Comparison of ENCODE assay signal across 22 cellular contexts in genomic region chr14:103472939-103473338, GRCh38. TPM values are rescaled to one million over a fixed set of nuclear protein-coding genes. Genes with fewer than 3 reads are reported as not detected.
DNase-seq lines count a peak whose midpoint lies in the region; ATAC-seq, FAIRE-seq and TF ChIP-seq lines count a peak whose summit lies in the region.
"Had no signal": no experiment of that assay in that cellular context is flagged by ENCODE, and none has a peak within 500 bp of the region (broad histone marks: within the 10 kb centered on the region; RNA-seq: fewer than 3 reads in every experiment).

No MANE protein-coding gene starts in this region.

- H3K4me3 Mint-ChIP-seq in stimulated activated naive CD8-positive, alpha-beta T cell treated with anti-CD3 and anti-CD28 coated beads, Interleukin-15, Interleukin-2, amounts not matched to agents 100 ng/mL and 50 ng/mL, for 24 hours = no peak overlapping the region
- no peak overlapping the region for H3K4me3 Mint-ChIP-seq in astrocyte (ENCODE audit: unreplicated experiment)
- no peak overlapping the region for H3K4me3 Mint-ChIP-seq in memory B cell
- H3K4me3 Mint-ChIP-seq in T-helper 2 cell treated with Interferon-gamma antibody and Interleukin-4, amounts not matched to agents 5 μg/mL and 100 μg/mL, for 36 hours = no peak overlapping the region
- H3K4me3 Mint-ChIP-seq: dendritic cell treated with granulocyte-macrophage colony-stimulating factor and Interleukin-4, amounts not matched to agents 40 ng/mL and 50 ng/mL, for 4 days; T-helper 17 cell had no signal

- H3K4me1 Mint-ChIP-seq in stimulated activated naive CD8-positive, alpha-beta T cell treated with anti-CD3 and anti-CD28 coated beads, Interleukin-15, Interleukin-2, amounts not matched to agents 100 ng/mL and 50 ng/mL, for 24 hours (ENCODE audit: low read depth) = no peaks in the 10 kb centered on the region
- H3K4me1 Mint-ChIP-seq in astrocyte (ENCODE audit: low read depth, unreplicated experiment) (peaks cover 8% of the 10 kb centered on the region), memory B cell (no peaks in the 10 kb centered on the region)
- H3K4me1 Mint-ChIP-seq in T-helper 2 cell treated with Interferon-gamma antibody and Interleukin-4, amounts not matched to agents 5 μg/mL and 100 μg/mL, for 36 hours (ENCODE audit: low read depth) = no peaks in the 10 kb centered on the region

- ATAC-seq in stimulated activated naive CD8-positive, alpha-beta T cell treated with anti-CD3 and anti-CD28 coated beads, Interleukin-15, Interleukin-2, amounts not matched to agents 100 U/mL and 50 U/mL, for 24 hours = no peak
- ATAC-seq in memory B cell (ENCODE audit: low read depth) = no peak
- no peak for ATAC-seq in GM18870 (IDR thresholded peaks at IDR 0.05; ENCODE audit: unreplicated experiment)
- ATAC-seq: psoas muscle, T-helper 17 cell had no signal

- H3K27me3 Mint-ChIP-seq in stimulated activated naive CD8-positive, alpha-beta T cell treated with anti-CD3 and anti-CD28 coated beads, Interleukin-15, Interleukin-2, amounts not matched to agents 100 ng/mL and 50 ng/mL, for 24 hours = no peaks in the 10 kb centered on the region
- H3K27me3 Mint-ChIP-seq in astrocyte (ENCODE audit: low read depth, unreplicated experiment) (no peaks in the 10 kb centered on the region), memory B cell (no peaks in the 10 kb centered on the region)
- no peaks in the 10 kb centered on the region for H3K27me3 Mint-ChIP-seq in T-helper 2 cell treated with Interferon-gamma antibody and Interleukin-4, amounts not matched to agents 5 μg/mL and 100 μg/mL, for 36 hours (ENCODE audit: low read depth)
- H3K27me3 Mint-ChIP-seq: dendritic cell treated with granulocyte-macrophage colony-stimulating factor and Interleukin-4, amounts not matched to agents 40 ng/mL and 50 ng/mL, for 4 days; T-helper 17 cell had no signal

- no peak for FAIRE-seq in astrocyte (lab: Jason Lieb, UNC)

- no peak for TF ChIP-seq CTCF in astrocyte (IDR thresholded peaks at IDR 0.05; ENCODE audit: insufficient read depth, low read depth, low read length)
- no peak for TF ChIP-seq CTCF in tibial artery (IDR thresholded peaks at IDR 0.05)

- H3K79me2 ChIP-seq in astrocyte (ENCODE audit: insufficient read depth, low read length) = no peaks in the 10 kb centered on the region

- H3K4me1 ChIP-seq in astrocyte (ENCODE audit: insufficient read depth, low read length) = no peaks in the 10 kb centered on the region
- peaks cover 0 to 12% (median 4%) of the 10 kb centered on the region in 5 donors for H3K4me1 ChIP-seq in subcutaneous abdominal adipose tissue (ENCODE audit: control insufficient read depth in 5 of 5, insufficient read depth in 5 of 5, low read length in 5 of 5)
- H3K4me1 ChIP-seq in tibial artery = no peaks in the 10 kb centered on the region
- H3K4me1 ChIP-seq: adrenal gland; BLaER1 treated with 17β-estradiol and CSF1 and Interleukin-3, amounts not matched to agents 10 nM and 100 nM; psoas muscle had no signal

- peak overlapping the region; percentile 55 for H3K27ac Mint-ChIP-seq in stimulated activated naive CD8-positive, alpha-beta T cell treated with anti-CD3 and anti-CD28 coated beads, Interleukin-15, Interleukin-2, amounts not matched to agents 100 ng/mL and 50 ng/mL, for 24 hours
- no peak overlapping the region for H3K27ac Mint-ChIP-seq in astrocyte (ENCODE audit: unreplicated experiment)
- peak overlapping the region; percentile 51 for H3K27ac Mint-ChIP-seq in memory B cell
- H3K27ac Mint-ChIP-seq in T-helper 2 cell treated with Interferon-gamma antibody and Interleukin-4, amounts not matched to agents 5 μg/mL and 100 μg/mL, for 36 hours = no peak overlapping the region
- H3K27ac Mint-ChIP-seq: dendritic cell treated with granulocyte-macrophage colony-stimulating factor and Interleukin-4, amounts not matched to agents 40 ng/mL and 50 ng/mL, for 4 days; T-helper 17 cell had no signal

- H3K27ac ChIP-seq in astrocyte (ENCODE audit: low read depth, low read length) (no peak overlapping the region), subcutaneous abdominal adipose tissue (ENCODE audit: low read depth, low read length) (peak overlapping the region; percentile 55), tibial artery (no peak overlapping the region)
- H3K27ac ChIP-seq: adrenal gland; BLaER1 treated with 17β-estradiol and CSF1 and Interleukin-3, amounts not matched to agents 10 nM and 100 nM; cardiac muscle cell; psoas muscle; skin epidermis had no signal

- no peak overlapping the region for H3K9ac ChIP-seq in astrocyte (ENCODE audit: low read length)
- H3K9ac ChIP-seq in subcutaneous abdominal adipose tissue (ENCODE audit: low read length in 5 of 5) = no peak overlapping the region
- H3K9ac ChIP-seq: BLaER1 treated with 17β-estradiol and CSF1 and Interleukin-3, amounts not matched to agents 10 nM and 100 nM had no signal

- no peak for DNase-seq in stimulated activated naive CD8-positive, alpha-beta T cell treated with anti-CD3 and anti-CD28 coated beads, Interleukin-15, Interleukin-2, amounts not matched to agents 100 U/mL and 50 U/mL, for 24 hours
- DNase-seq in astrocyte (ENCODE audit: low read depth) = peak; percentile 12
- DNase-seq in memory B cell (ENCODE audit: low spot score in 2 of 2) = no peak
- DNase-seq in T-helper 2 cell treated with Interferon-gamma antibody and Interleukin-4, amounts not matched to agents 5 μg/mL and 100 μg/mL, for 36 hours (ENCODE audit: low spot score) = no peak
- no peak for DNase-seq in tibial artery
- DNase-seq: ACHN; activated CD4-positive, alpha-beta T cell treated with anti-CD3 and anti-CD28 coated beads for 48 hours; adrenal gland; Calu3; NCI-H2029 treated with DMSO at 0.1 percent for 48 hours; NCI-H345; NCI-H748 treated with DMSO at 0.1 percent for 48 hours; psoas muscle; RPMI8226; T-helper 17 cell had no signal

- H3K36me3 ChIP-seq in astrocyte (ENCODE audit: insufficient read depth, low read length) (peaks cover 38% of the 10 kb centered on the region), subcutaneous abdominal adipose tissue (ENCODE audit: control insufficient read depth in 5 of 5, insufficient read depth in 5 of 5, low read length in 5 of 5) (peaks cover 15 to 76% (median 55%) of the 10 kb centered on the region in 5 donors), tibial artery (peaks cover 53 to 89% (median 71%) of the 10 kb centered on the region in 3 donors)

- H3K36me3 Mint-ChIP-seq in stimulated activated naive CD8-positive, alpha-beta T cell treated with anti-CD3 and anti-CD28 coated beads, Interleukin-15, Interleukin-2, amounts not matched to agents 100 ng/mL and 50 ng/mL, for 24 hours (ENCODE audit: low read depth) = peaks cover 53% of the 10 kb centered on the region
- H3K36me3 Mint-ChIP-seq in astrocyte (ENCODE audit: low read depth, unreplicated experiment) = peaks cover 26% of the 10 kb centered on the region
- H3K36me3 Mint-ChIP-seq in memory B cell = peaks cover 29% of the 10 kb centered on the region
- peaks cover 40% of the 10 kb centered on the region for H3K36me3 Mint-ChIP-seq in T-helper 2 cell treated with Interferon-gamma antibody and Interleukin-4, amounts not matched to agents 5 μg/mL and 100 μg/mL, for 36 hours (ENCODE audit: low read depth)

- no peaks in the 10 kb centered on the region for H3K9me3 ChIP-seq in astrocyte (ENCODE audit: insufficient read depth, low read depth, low read length)
- no peaks in the 10 kb centered on the region for H3K9me3 ChIP-seq in subcutaneous abdominal adipose tissue (ENCODE audit: control insufficient read depth in 5 of 5, low read length in 5 of 5)
- H3K9me3 ChIP-seq in tibial artery = no peaks in the 10 kb centered on the region
- H3K9me3 ChIP-seq: adrenal gland; BLaER1 treated with 17β-estradiol and CSF1 and Interleukin-3, amounts not matched to agents 10 nM and 100 nM; psoas muscle had no signal

- H3K4me3 ChIP-seq in astrocyte (ENCODE audit: insufficient read depth, low read depth, low read length) (no peak overlapping the region), subcutaneous abdominal adipose tissue (ENCODE audit: low read depth in 1 of 5, low read length in 5 of 5) (no peak overlapping the region), tibial artery (no peak overlapping the region)
- H3K4me3 ChIP-seq: adrenal gland; BLaER1 treated with 17β-estradiol and CSF1 and Interleukin-3, amounts not matched to agents 10 nM and 100 nM; cardiac muscle cell; psoas muscle; skin epidermis had no signal

- H3K9me3 Mint-ChIP-seq in stimulated activated naive CD8-positive, alpha-beta T cell treated with anti-CD3 and anti-CD28 coated beads, Interleukin-15, Interleukin-2, amounts not matched to agents 100 ng/mL and 50 ng/mL, for 24 hours = no peaks in the 10 kb centered on the region
- no peaks in the 10 kb centered on the region for H3K9me3 Mint-ChIP-seq in astrocyte (ENCODE audit: unreplicated experiment)
- H3K9me3 Mint-ChIP-seq in memory B cell = no peaks in the 10 kb centered on the region
- no peaks in the 10 kb centered on the region for H3K9me3 Mint-ChIP-seq in T-helper 2 cell treated with Interferon-gamma antibody and Interleukin-4, amounts not matched to agents 5 μg/mL and 100 μg/mL, for 36 hours
- H3K9me3 Mint-ChIP-seq: dendritic cell treated with granulocyte-macrophage colony-stimulating factor and Interleukin-4, amounts not matched to agents 40 ng/mL and 50 ng/mL, for 4 days had no signal

- no peak overlapping the region for H3K4me2 ChIP-seq in astrocyte (ENCODE audit: low read length)
- H3K4me2 ChIP-seq: BLaER1 treated with 17β-estradiol and CSF1 and Interleukin-3, amounts not matched to agents 10 nM and 100 nM had no signal

- H3K27me3 ChIP-seq in astrocyte (ENCODE audit: insufficient read depth, low read length) = no peaks in the 10 kb centered on the region
- no peaks in the 10 kb centered on the region for H3K27me3 ChIP-seq in subcutaneous abdominal adipose tissue (ENCODE audit: control insufficient read depth in 5 of 5, insufficient read depth in 4 of 5, low read length in 5 of 5)
- H3K27me3 ChIP-seq in tibial artery = no peaks in the 10 kb centered on the region
- H3K27me3 ChIP-seq: adrenal gland; BLaER1 treated with 17β-estradiol and CSF1 and Interleukin-3, amounts not matched to agents 10 nM and 100 nM; cardiac muscle cell had no signal

- no peak overlapping the region for H2AFZ ChIP-seq in astrocyte (ENCODE audit: low read depth, low read length)

- intact Hi-C loops in tibial artery (cut with DNase I; ENCODE audit: low total_unique reads) = no loop called here

- H4K20me1 ChIP-seq in astrocyte (ENCODE audit: insufficient read depth, low read length) = peaks cover 18% of the 10 kb centered on the region

RNA-seq across cellular contexts. Expression of gene CKB, which starts 49.7 kb away (rescaled TPM):
- 174 and 178 TPM in 2 replicates for total RNA-seq in astrocyte

RNA-seq across cellular contexts. Expression of gene TRMT61A, which starts 56.1 kb away (rescaled TPM):
- total RNA-seq in astrocyte = 11.9 and 12.4 TPM in 2 replicates

Comparison
In these comparisons a context has a peak if more than half of its experiments do, and no peak if none do; other contexts are left out.
1. H3K27ac Mint-ChIP-seq: peak in stimulated activated naive CD8-positive, alpha-beta T cell treated with anti-CD3 and anti-CD28 coated beads, Interleukin-15, Interleukin-2, amounts not matched to agents 100 ng/mL and 50 ng/mL, for 24 hours (single experiment) and memory B cell (single experiment); none in astrocyte (single experiment) and T-helper 2 cell treated with Interferon-gamma antibody and Interleukin-4, amounts not matched to agents 5 μg/mL and 100 μg/mL, for 36 hours (single experiment).